8 cellular contexts compared by ENCODE assay signal in the genomic region with DNA sequence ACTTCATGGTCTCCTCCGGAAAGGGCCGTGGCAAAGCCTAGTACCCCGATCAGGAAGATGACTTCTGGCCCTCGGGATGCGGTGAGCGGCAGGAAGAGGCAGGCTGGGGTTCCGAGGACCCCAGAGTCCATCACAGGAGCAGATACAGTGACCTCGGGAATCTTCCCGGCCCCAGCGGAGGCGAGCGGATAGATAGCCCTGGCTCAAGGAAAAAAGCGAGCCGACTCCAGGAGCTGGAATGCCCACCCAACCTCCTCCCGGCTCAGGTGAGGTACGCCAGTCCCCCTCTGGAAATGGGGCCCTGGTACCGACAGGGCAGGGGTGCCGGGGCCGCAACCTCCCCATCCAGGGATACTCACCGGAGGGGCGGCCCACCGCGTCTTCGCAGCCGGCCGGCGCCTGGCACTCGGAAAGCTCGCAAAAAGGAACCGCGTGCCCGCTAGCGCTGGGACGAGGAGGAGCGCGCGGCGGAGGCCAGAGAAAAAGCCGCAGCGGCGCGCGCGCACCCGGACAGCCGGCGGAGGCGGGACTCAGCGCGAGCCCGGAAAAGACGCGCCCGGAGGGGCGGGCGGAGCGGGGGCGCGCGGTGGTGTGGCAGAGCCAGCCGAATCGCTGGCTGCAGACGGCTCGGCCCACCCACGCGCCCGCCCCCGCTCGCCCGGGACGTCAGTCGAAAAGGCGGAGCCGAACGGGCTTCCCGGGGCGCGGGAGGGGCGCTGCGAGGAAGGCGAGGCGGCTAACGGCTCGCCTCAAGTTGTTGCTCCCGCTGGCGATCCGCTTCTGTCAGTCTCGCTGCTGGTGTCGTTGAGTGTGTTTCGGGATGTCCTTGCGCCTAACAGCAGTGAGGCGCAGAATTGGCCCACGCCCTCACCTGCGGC. TPM values are rescaled to one million over a fixed set of nuclear protein-coding genes. Genes with fewer than 3 reads are reported as not detected.
DNase-seq lines count a peak whose midpoint lies in the region; ATAC-seq and TF ChIP-seq lines count a peak whose summit lies in the region.

ACSL4 (minus strand) TSS at position 478 of the 878 bp plus-strand sequence. CDS start 49,894 bp downstream, outside the sequence.

- ATAC-seq in SK-N-SH treated with all-trans-retinoic acid at 6 μM for 48 hours = peak; percentile 95

- H3K27ac ChIP-seq in HEK293 (ENCODE audit: extremely low read depth, low read depth, low read length) = peak within 1 kb of the TSS; percentile 82; the same call in 1 of the 2 replicates

- DNase-seq in GDM1 (lab: John Stamatoyannopoulos, UW) (peak; percentile 83), NAMALWA (ENCODE audit: low spot score) (peak; percentile 84), germinal center (ENCODE audit: low spot score) (peak; percentile 82), occipital lobe (lab: John Stamatoyannopoulos, UW) (peak; percentile 74), superior temporal gyrus (ENCODE audit: extremely low spot score) (peak; percentile 77)
- DNase-seq in activated naive CD4-positive, alpha-beta T cell treated with anti-CD3 and anti-CD28 coated beads, Interleukin-2, amount 50 U/mL, for 16 hours = peak; percentile 86

- peaks cover 3% of the 10 kb centered on the region; the same call in 1 of the 2 replicates for H3K4me1 ChIP-seq in HEK293 (ENCODE audit: control insufficient read depth, insufficient read depth, low read length)

- H3K36me3 ChIP-seq in HEK293 (ENCODE audit: control insufficient read depth in 2 of 2, insufficient read depth in 1 of 2, low read length in 2 of 2) = no peaks in the 10 kb centered on the region

- H3K4me3 ChIP-seq in HEK293 (ENCODE audit: low read depth, low read length) = peak within 1 kb of the TSS; percentile 71

- CTCF ChIA-PET in HEK293 (lab: Yijun Ruan, JAX) = interaction anchor here (1.5 to 1.9 kb wide), 2 partner anchors 20 to 123 kb away, joined by 8 read pairs; no protein-coding TSS in a partner anchor

- H3K9me3 ChIP-seq in HEK293 (ENCODE audit: control insufficient read depth, insufficient read depth, low read depth, low read length) = no peaks in the 10 kb centered on the region

- POLR2A ChIA-PET in HEK293 (lab: Yijun Ruan, JAX) = interaction anchor here (0.6 to 1.6 kb wide), 4 partner anchors 18 to 94 kb away, joined by 3 read pairs; no protein-coding TSS in a partner anchor

- no peak for TF ChIP-seq CTCF in HEK293 (tag by site-specific recombination; IDR thresholded peaks at IDR 0.05)

TF ChIP-seq in HEK293, 187 proteins besides CTCF, POLR2A, EP300 and RAD21 (continues in another document):
- no peak for TF ChIP-seq ZNF501 (tag by site-specific recombination; IDR thresholded peaks at IDR 0.05)
- TF ChIP-seq OVOL3 (tag by site-specific recombination; IDR thresholded peaks at IDR 0.05) = no peak
- no peak for TF ChIP-seq SALL2 (tag by site-specific recombination; IDR thresholded peaks at IDR 0.05; ENCODE audit: borderline replicate concordance)
- TF ChIP-seq OSR2 (tag by site-specific recombination; IDR thresholded peaks at IDR 0.05) = peak; percentile 28; the same call in 1 of the 2 replicates
- peak; percentile 36; the same call in 1 of the 2 replicates for TF ChIP-seq ZIC2 (tag by site-specific recombination; IDR thresholded peaks at IDR 0.05)
- no peak for TF ChIP-seq ZNF654 (tag by site-specific recombination; IDR thresholded peaks at IDR 0.05; ENCODE audit: low read depth)
- TF ChIP-seq, protein P1, sequence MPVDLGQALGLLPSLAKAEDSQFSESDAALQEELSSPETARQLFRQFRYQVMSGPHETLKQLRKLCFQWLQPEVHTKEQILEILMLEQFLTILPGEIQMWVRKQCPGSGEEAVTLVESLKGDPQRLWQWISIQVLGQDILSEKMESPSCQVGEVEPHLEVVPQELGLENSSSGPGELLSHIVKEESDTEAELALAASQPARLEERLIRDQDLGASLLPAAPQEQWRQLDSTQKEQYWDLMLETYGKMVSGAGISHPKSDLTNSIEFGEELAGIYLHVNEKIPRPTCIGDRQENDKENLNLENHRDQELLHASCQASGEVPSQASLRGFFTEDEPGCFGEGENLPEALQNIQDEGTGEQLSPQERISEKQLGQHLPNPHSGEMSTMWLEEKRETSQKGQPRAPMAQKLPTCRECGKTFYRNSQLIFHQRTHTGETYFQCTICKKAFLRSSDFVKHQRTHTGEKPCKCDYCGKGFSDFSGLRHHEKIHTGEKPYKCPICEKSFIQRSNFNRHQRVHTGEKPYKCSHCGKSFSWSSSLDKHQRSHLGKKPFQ (tag by site-specific recombination; IDR thresholded peaks at IDR 0.05) = no peak
- no peak for TF ChIP-seq ZNF768 (tag by site-specific recombination; IDR thresholded peaks at IDR 0.05)
- no peak for TF ChIP-seq PRDM1 (tag by site-specific recombination; IDR thresholded peaks at IDR 0.05)
- no peak for TF ChIP-seq ZNF555 (tag by site-specific recombination; conservative IDR thresholded peaks at IDR 0.05)
- no peak for TF ChIP-seq IKZF3 (tag by site-specific recombination; IDR thresholded peaks at IDR 0.05)
- no peak for TF ChIP-seq ZNF391 (tag by site-specific recombination; IDR thresholded peaks at IDR 0.05; ENCODE audit: borderline replicate concordance, low read depth)
- TF ChIP-seq, protein P2, sequence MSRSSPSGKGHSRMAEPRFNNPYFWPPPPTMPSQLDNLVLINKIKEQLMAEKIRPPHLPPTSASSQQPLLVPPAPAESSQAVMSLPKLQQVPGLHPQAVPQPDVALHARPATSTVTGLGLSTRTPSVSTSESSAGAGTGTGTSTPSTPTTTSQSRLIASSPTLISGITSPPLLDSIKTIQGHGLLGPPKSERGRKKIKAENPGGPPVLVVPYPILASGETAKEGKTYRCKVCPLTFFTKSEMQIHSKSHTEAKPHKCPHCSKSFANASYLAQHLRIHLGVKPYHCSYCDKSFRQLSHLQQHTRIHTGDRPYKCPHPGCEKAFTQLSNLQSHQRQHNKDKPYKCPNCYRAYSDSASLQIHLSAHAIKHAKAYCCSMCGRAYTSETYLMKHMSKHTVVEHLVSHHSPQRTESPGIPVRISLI (tag by site-specific recombination; IDR thresholded peaks at IDR 0.05) = no peak
- no peak for TF ChIP-seq ZNF121 (tag by site-specific recombination; IDR thresholded peaks at IDR 0.05)

TF ChIP-seq in SK-N-SH treated with all-trans-retinoic acid at 6 μM for 48 hours, 23 proteins besides CTCF, POLR2A, EP300 and RAD21:
- TF ChIP-seq, protein P3, sequence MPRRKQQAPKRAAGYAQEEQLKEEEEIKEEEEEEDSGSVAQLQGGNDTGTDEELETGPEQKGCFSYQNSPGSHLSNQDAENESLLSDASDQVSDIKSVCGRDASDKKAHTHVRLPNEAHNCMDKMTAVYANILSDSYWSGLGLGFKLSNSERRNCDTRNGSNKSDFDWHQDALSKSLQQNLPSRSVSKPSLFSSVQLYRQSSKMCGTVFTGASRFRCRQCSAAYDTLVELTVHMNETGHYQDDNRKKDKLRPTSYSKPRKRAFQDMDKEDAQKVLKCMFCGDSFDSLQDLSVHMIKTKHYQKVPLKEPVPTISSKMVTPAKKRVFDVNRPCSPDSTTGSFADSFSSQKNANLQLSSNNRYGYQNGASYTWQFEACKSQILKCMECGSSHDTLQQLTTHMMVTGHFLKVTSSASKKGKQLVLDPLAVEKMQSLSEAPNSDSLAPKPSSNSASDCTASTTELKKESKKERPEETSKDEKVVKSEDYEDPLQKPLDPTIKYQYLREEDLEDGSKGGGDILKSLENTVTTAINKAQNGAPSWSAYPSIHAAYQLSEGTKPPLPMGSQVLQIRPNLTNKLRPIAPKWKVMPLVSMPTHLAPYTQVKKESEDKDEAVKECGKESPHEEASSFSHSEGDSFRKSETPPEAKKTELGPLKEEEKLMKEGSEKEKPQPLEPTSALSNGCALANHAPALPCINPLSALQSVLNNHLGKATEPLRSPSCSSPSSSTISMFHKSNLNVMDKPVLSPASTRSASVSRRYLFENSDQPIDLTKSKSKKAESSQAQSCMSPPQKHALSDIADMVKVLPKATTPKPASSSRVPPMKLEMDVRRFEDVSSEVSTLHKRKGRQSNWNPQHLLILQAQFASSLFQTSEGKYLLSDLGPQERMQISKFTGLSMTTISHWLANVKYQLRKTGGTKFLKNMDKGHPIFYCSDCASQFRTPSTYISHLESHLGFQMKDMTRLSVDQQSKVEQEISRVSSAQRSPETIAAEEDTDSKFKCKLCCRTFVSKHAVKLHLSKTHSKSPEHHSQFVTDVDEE (CRISPR knock-in tag; IDR thresholded peaks at IDR 0.05) = peak; percentile 25; the same call in 1 of the 2 replicates
- TF ChIP-seq ZC3H10 (CRISPR knock-in tag; IDR thresholded peaks at IDR 0.05) = no peak

RNA-seq across cellular contexts. Expression of gene ACSL4, which starts in this region (rescaled TPM):
- total RNA-seq in occipital lobe = 196 TPM

Comparison
In these comparisons a context has a peak if more than half of its experiments do, and no peak if none do; other contexts are left out.
1. Peak in every context shown above with its lines: DNase-seq, ATAC-seq, H3K4me3 ChIP-seq and H3K27ac ChIP-seq.